11 cellular contexts compared by ENCODE assay signal in genomic region chrX:3663576-3664290, GRCh38. TPM values are rescaled to one million over a fixed set of nuclear protein-coding genes. Genes with fewer than 3 reads are reported as not detected.
A peak's percentile ranks its signal among the peaks of the same experiment; 100 is the strongest.
DNase-seq lines count a peak whose midpoint lies in the region; ATAC-seq and TF ChIP-seq lines count a peak whose summit lies in the region.
"Had no signal": no experiment of that assay in that cellular context is flagged by ENCODE, and none has a peak within 500 bp of the region (broad histone marks: within the 10 kb centered on the region; RNA-seq: fewer than 3 reads in every experiment).

No MANE protein-coding gene starts in this region.

- H3K27ac Mint-ChIP-seq in natural killer cell: peak overlapping the region; percentile 19 to 72
- peak overlapping the region in 1 of 2 donors; percentile 14 for H3K27ac Mint-ChIP-seq in natural killer cell treated with Interleukin-12 subunit alpha and Interleukin-12 subunit beta and Interleukin-15 and Interleukin-18, amount 100 ng/mL, for 72 hours

- H3K27ac ChIP-seq in adrenal gland (peak overlapping the region in 1 of 5 donors; percentile 61), aorta (ENCODE audit: low read depth in 1 of 2, low read length in 2 of 2) (no peak overlapping the region)

- no peak overlapping the region for H3K4me3 ChIP-seq in adrenal gland
- no peak overlapping the region for H3K4me3 ChIP-seq in aorta (ENCODE audit: low read length in 2 of 2)
- H3K4me3 ChIP-seq: heart right ventricle had no signal

- TF ChIP-seq CTCF in natural killer cell (IDR thresholded peaks at IDR 0.05) (no peak), adrenal gland (IDR thresholded peaks at IDR 0.05) (no peak)

- H3K9me3 ChIP-seq in adrenal gland (replicated peaks in 1 of 3) (no peaks in the 10 kb centered on the region), aorta (ENCODE audit: control insufficient read depth, low read length) (no peaks in the 10 kb centered on the region)
- H3K9me3 ChIP-seq: heart right ventricle had no signal

- H3K27me3 Mint-ChIP-seq in natural killer cell (ENCODE audit: low read depth in 2 of 2): no peaks in the 10 kb centered on the region
- H3K27me3 Mint-ChIP-seq in natural killer cell treated with Interleukin-12 subunit alpha and Interleukin-12 subunit beta and Interleukin-15 and Interleukin-18, amount 100 ng/mL, for 72 hours: no peaks in the 10 kb centered on the region

- H3K4me1 ChIP-seq in adrenal gland (replicated peaks in 1 of 2): no peaks in the 10 kb centered on the region
- no peaks in the 10 kb centered on the region for H3K4me1 ChIP-seq in aorta (ENCODE audit: control insufficient read depth in 1 of 2, insufficient read depth in 2 of 2, low read length in 2 of 2)

- H3K4me3 Mint-ChIP-seq in natural killer cell: no peak overlapping the region
- H3K4me3 Mint-ChIP-seq in natural killer cell treated with Interleukin-12 subunit alpha and Interleukin-12 subunit beta and Interleukin-15 and Interleukin-18, amount 100 ng/mL, for 72 hours: no peak overlapping the region

- no peak for DNase-seq in natural killer cell
- DNase-seq in natural killer cell treated with Interleukin-12 subunit alpha and Interleukin-12 subunit beta and Interleukin-15 and Interleukin-18, amount 100 ng/mL, for 72 hours (ENCODE audit: low spot score): no peak
- DNase-seq in adrenal gland: peak in 6 of 7 donors; percentile 16 to 49 (median 24)
- peak in 1 of 2 donors; percentile 79 for DNase-seq in aorta
- no peak for DNase-seq in 8988T
- DNase-seq in activated CD4-positive, alpha-beta T cell treated with anti-CD3 and anti-CD28 coated beads, Interleukin-2, amount 50 U/mL, for 48 hours: no peak
- no peak for DNase-seq in stimulated activated CD4-positive, alpha-beta T cell treated with anti-CD3 and anti-CD28 coated beads, Interleukin-15, amount 100 ng/mL, for 24 hours
- DNase-seq: cortex of kidney, heart right ventricle, T1000 had no signal

- no peaks in the 10 kb centered on the region for H3K27me3 ChIP-seq in adrenal gland
- no peaks in the 10 kb centered on the region for H3K27me3 ChIP-seq in aorta (ENCODE audit: control insufficient read depth in 1 of 2, insufficient read depth in 2 of 2, low read length in 1 of 2)
- H3K27me3 ChIP-seq: heart right ventricle had no signal

- peak in 1 of 3 donors; percentile 26 for ATAC-seq in natural killer cell
- no peak for ATAC-seq in natural killer cell treated with Interleukin-12 subunit alpha and Interleukin-12 subunit beta and Interleukin-15 and Interleukin-18, amount 100 ng/mL, for 72 hours
- peak; percentile 71 for ATAC-seq in HG03175 (IDR thresholded peaks at IDR 0.05; ENCODE audit: unreplicated experiment)
- peak; percentile 68 for ATAC-seq in aorta (ENCODE audit: low FRiP score)

- no peaks in the 10 kb centered on the region for H3K36me3 ChIP-seq in adrenal gland (replicated peaks in 1 of 2)
- no peaks in the 10 kb centered on the region for H3K36me3 ChIP-seq in aorta (ENCODE audit: control insufficient read depth in 1 of 2, insufficient read depth in 2 of 2, low read length in 1 of 2)

- H3K9me3 Mint-ChIP-seq in natural killer cell: no peaks in the 10 kb centered on the region
- H3K9me3 Mint-ChIP-seq in natural killer cell treated with Interleukin-12 subunit alpha and Interleukin-12 subunit beta and Interleukin-15 and Interleukin-18, amount 100 ng/mL, for 72 hours: no peaks in the 10 kb centered on the region

- no peaks in the 10 kb centered on the region for H3K36me3 Mint-ChIP-seq in natural killer cell
- H3K36me3 Mint-ChIP-seq in natural killer cell treated with Interleukin-12 subunit alpha and Interleukin-12 subunit beta and Interleukin-15 and Interleukin-18, amount 100 ng/mL, for 72 hours: peaks cover 7% of the 10 kb centered on the region

- 55 to 64% (median 59%) methylated on average over 9 to 10 of the region's 10 CpGs for WGBS in adrenal gland, 4 donors
- WGBS in aorta, 2 donors: 76 to 80% methylated on average over 10 of the region's 10 CpGs

- TF ChIP-seq POLR2A in adrenal gland (IDR thresholded peaks at IDR 0.05): no peak

- H3K4me1 Mint-ChIP-seq in natural killer cell: peaks cover 10 to 15% of the 10 kb centered on the region in 2 donors
- peaks cover 6 to 45% of the 10 kb centered on the region in 2 donors for H3K4me1 Mint-ChIP-seq in natural killer cell treated with Interleukin-12 subunit alpha and Interleukin-12 subunit beta and Interleukin-15 and Interleukin-18, amount 100 ng/mL, for 72 hours (ENCODE audit: low read depth in 2 of 2)

- intact Hi-C loops in natural killer cell (cut with micrococcal nuclease): no loop called here
- intact Hi-C loops in adrenal gland (cut with DNase I): no loop called here
- intact Hi-C loops in aorta (cut with DNase I): no loop called here

RNA-seq across cellular contexts. Expression of gene PRKX, which starts 49.7 kb away (rescaled TPM):
- total RNA-seq in natural killer cell (100 to 1,000 TPM in 1 of 3 donors, 10 to 100 TPM in 2; 44.9 to 131 (median 97.6) TPM), adrenal gland (1 to 10 TPM; 1.3 to 6.8 (median 5.4) TPM), aorta (10 to 100 TPM; 18.8 to 19.1 TPM)
- 100 to 1,000 TPM; 109 to 177 TPM for total RNA-seq in natural killer cell treated with Interleukin-12 subunit alpha and Interleukin-12 subunit beta and Interleukin-15 and Interleukin-18, amount 100 ng/mL, for 72 hours
- polyA plus RNA-seq in adrenal gland (1 to 10 TPM; 1.8 to 2.2 (median 2.0) TPM), aorta (10 to 100 TPM in 1 of 2 donors, 1 to 10 TPM in 1; 6.0 to 10.3 TPM)

Comparison
In these comparisons a context has a peak if more than half of its experiments do, and no peak if none do; other contexts are left out.
1. ATAC-seq: peak in HG03175 (single experiment) and aorta (single experiment); none in natural killer cell treated with Interleukin-12 subunit alpha and Interleukin-12 subunit beta and Interleukin-15 and Interleukin-18, amount 100 ng/mL, for 72 hours (0 of 2).
2. DNase-seq: peak in adrenal gland (6 of 7); none in natural killer cell (single experiment), natural killer cell treated with Interleukin-12 subunit alpha and Interleukin-12 subunit beta and Interleukin-15 and Interleukin-18, amount 100 ng/mL, for 72 hours (single experiment), 8988T (single experiment), activated CD4-positive, alpha-beta T cell treated with anti-CD3 and anti-CD28 coated beads, Interleukin-2, amount 50 U/mL, for 48 hours (0 of 2) and stimulated activated CD4-positive, alpha-beta T cell treated with anti-CD3 and anti-CD28 coated beads, Interleukin-15, amount 100 ng/mL, for 24 hours (single experiment).